In the genomic region with DNA sequence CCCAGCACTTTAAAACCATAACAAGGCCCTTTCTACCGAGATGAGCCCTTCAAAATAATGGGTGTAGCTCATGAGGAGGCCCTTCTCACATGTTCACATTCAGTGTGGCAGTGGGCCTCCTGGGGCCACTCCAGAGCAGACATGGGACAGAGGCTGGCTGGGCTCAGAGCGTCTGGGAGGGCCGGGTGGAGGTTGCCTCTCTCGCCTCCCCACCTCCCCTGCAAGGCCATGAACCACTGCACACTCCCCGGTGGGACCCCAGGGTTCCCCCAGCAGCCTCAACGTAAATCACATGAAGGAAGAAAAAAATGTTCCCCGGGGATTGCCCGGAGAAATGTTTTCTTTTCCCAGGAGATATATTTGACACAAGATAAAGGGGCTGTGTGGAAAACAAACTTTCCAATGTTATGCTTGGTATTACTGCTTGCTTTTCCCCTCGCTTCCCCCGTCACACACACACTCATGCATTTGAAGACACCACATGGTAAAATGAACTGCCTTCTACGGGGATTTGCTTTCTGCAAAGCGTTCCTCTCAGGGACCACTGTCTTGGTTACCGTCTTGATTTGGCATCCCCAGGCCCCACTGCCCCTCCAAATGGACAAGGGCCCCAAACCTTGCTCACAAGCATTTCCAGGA, we compare ENCODE assay signal across 17 cellular contexts.
A peak's percentile ranks its signal among the peaks of the same experiment; 100 is the strongest.
DNase-seq lines count a peak whose midpoint lies in the region; ATAC-seq and TF ChIP-seq lines count a peak whose summit lies in the region.
"Had no signal": no experiment of that assay in that cellular context is flagged by ENCODE, and none has a peak within 500 bp of the region (broad histone marks: within the 10 kb centered on the region; RNA-seq: fewer than 3 reads in every experiment).

No MANE protein-coding gene starts in this region.

- H3K9me3 Mint-ChIP-seq in activated B cell treated with CpG ODN at 0.5 μM for 24 hours (peaks cover 6% of the 10 kb centered on the region), nephron progenitor cell (peaks cover 34% of the 10 kb centered on the region)
- peaks cover 4 to 5% of the 10 kb centered on the region in 2 donors for H3K9me3 Mint-ChIP-seq in stimulated activated naive B cell treated with anti-CD40 and anti-IgM and Interleukin-4, amounts not matched to agents 10 μg/mL and 1 μg/mL and 100 μg/mL, for 72 hours
- peaks cover 2% of the 10 kb centered on the region for H3K9me3 Mint-ChIP-seq in activated CD4-positive, alpha-beta T cell treated with anti-CD3 and anti-CD28 coated beads for 36 hours (ENCODE audit: low read depth)

- H4K20me1 ChIP-seq in BLaER1 treated with 17β-estradiol and CSF1 and Interleukin-3, amounts not matched to agents 10 nM and 100 nM = no peaks in the 10 kb centered on the region
- no peaks in the 10 kb centered on the region for H4K20me1 ChIP-seq in OCI-LY7 (ENCODE audit: insufficient read depth, low read length)

- ATAC-seq in activated B cell treated with CpG ODN at 0.5 μM for 24 hours (ENCODE audit: low read depth) (peak; percentile 37), HG02588 (IDR thresholded peaks at IDR 0.05; ENCODE audit: unreplicated experiment) (no peak)
- ATAC-seq in stimulated activated naive B cell treated with anti-CD40 and anti-IgM and Interleukin-4, amounts not matched to agents 10 μg/mL and 1 μg/mL and 100 μg/mL, for 72 hours (replicated peaks) = peak; percentile 64 to 85
- no peak for ATAC-seq in activated CD4-positive, alpha-beta T cell treated with anti-CD3 and anti-CD28 coated beads for 36 hours

- 12 to 21% (median 12%) methylated on average over 13 of the region's 13 CpGs for WGBS in ovary, 3 donors

- BruUV-seq in OCI-LY7 (replicated peaks; lab: Mats Ljungman, UMichigan) = no TSS peak

- no peak overlapping the region for H2AFZ ChIP-seq in OCI-LY7 (ENCODE audit: low read length)

- H3K9me2 ChIP-seq in OCI-LY7 (ENCODE audit: insufficient read depth, low read length) = no peaks in the 10 kb centered on the region

- POLR2A ChIA-PET in activated B cell treated with CpG ODN at 0.5 μM for 24 hours (lab: Charles Lee) (no interaction called here), OCI-LY7 (lab: Charles Lee) (no interaction called here)
- POLR2A ChIA-PET in activated CD4-positive, alpha-beta T cell treated with anti-CD3 and anti-CD28 coated beads for 36 hours (lab: Charles Lee) = no interaction called here

- peak overlapping the region in 9 of 11 experiments; percentile 7 to 79 (median 62); a peak in 16 of 22 replicates for H3K4me2 ChIP-seq in BLaER1 treated with 17β-estradiol and CSF1 and Interleukin-3, amounts not matched to agents 10 nM and 100 nM
- no peak overlapping the region for H3K4me2 ChIP-seq in OCI-LY7 (ENCODE audit: low read length)

- no peak for TF ChIP-seq POLR2A in ovary (IDR thresholded peaks at IDR 0.05)

- H3K4me1 Mint-ChIP-seq in activated B cell treated with CpG ODN at 0.5 μM for 24 hours = peaks cover 7% of the 10 kb centered on the region
- H3K4me1 Mint-ChIP-seq in nephron progenitor cell = peaks cover 57% of the 10 kb centered on the region
- peaks cover 19 to 35% of the 10 kb centered on the region in 2 donors for H3K4me1 Mint-ChIP-seq in stimulated activated naive B cell treated with anti-CD40 and anti-IgM and Interleukin-4, amounts not matched to agents 10 μg/mL and 1 μg/mL and 100 μg/mL, for 72 hours
- H3K4me1 Mint-ChIP-seq in activated CD4-positive, alpha-beta T cell treated with anti-CD3 and anti-CD28 coated beads for 36 hours = peaks cover 7% of the 10 kb centered on the region
- H3K4me1 Mint-ChIP-seq: CD8-positive, alpha-beta memory T cell had no signal

- peaks cover 8% of the 10 kb centered on the region for H3K27me3 Mint-ChIP-seq in activated B cell treated with CpG ODN at 0.5 μM for 24 hours
- peaks cover 5% of the 10 kb centered on the region for H3K27me3 Mint-ChIP-seq in nephron progenitor cell (ENCODE audit: low read depth, poor library complexity)
- H3K27me3 Mint-ChIP-seq in stimulated activated naive B cell treated with anti-CD40 and anti-IgM and Interleukin-4, amounts not matched to agents 10 μg/mL and 1 μg/mL and 100 μg/mL, for 72 hours = peaks cover 11 to 15% of the 10 kb centered on the region in 2 donors
- H3K27me3 Mint-ChIP-seq in activated CD4-positive, alpha-beta T cell treated with anti-CD3 and anti-CD28 coated beads for 36 hours = no peaks in the 10 kb centered on the region
- H3K27me3 Mint-ChIP-seq: CD8-positive, alpha-beta memory T cell had no signal

- no peaks in the 10 kb centered on the region for H3K27me3 ChIP-seq in BLaER1 treated with 17β-estradiol and CSF1 and Interleukin-3, amounts not matched to agents 10 nM and 100 nM
- H3K27me3 ChIP-seq in ovary = no peaks in the 10 kb centered on the region

- no peak for DNase-seq in activated B cell treated with CpG ODN at 0.5 μM for 24 hours
- DNase-seq in nephron progenitor cell = peak; percentile 30
- peak; percentile 37 for DNase-seq in stimulated activated naive B cell treated with anti-CD40 and anti-IgM and Interleukin-4, amounts not matched to agents 10 μg/mL and 1 μg/mL and 100 μg/mL, for 72 hours
- DNase-seq in ovary = no peak
- DNase-seq in activated CD4-positive, alpha-beta T cell treated with anti-CD3 and anti-CD28 coated beads for 36 hours = no peak
- no peak for DNase-seq in OCI-LY7 (ENCODE audit: low spot score)
- DNase-seq: 8988T; C1 segment of cervical spinal cord; CD4-positive, CD25-positive, alpha-beta regulatory T cell; CD8-positive, alpha-beta memory T cell; COR-L47; DMS 273 treated with DMSO at 0.1 percent for 48 hours; DMS53; H9 had no signal

- TF ChIP-seq CTCF in activated B cell treated with CpG ODN at 0.5 μM for 24 hours (IDR thresholded peaks at IDR 0.05) (no peak), nephron progenitor cell (IDR thresholded peaks at IDR 0.05) (no peak), ovary (IDR thresholded peaks at IDR 0.05) (no peak), OCI-LY7 (conservative IDR thresholded peaks at IDR 0.05; ENCODE audit: low read length) (no peak)

- peaks cover 0 to 39% (median 22%) of the 10 kb centered on the region in 10 experiments; a peak in 15 of 20 replicates for H3K4me1 ChIP-seq in BLaER1 treated with 17β-estradiol and CSF1 and Interleukin-3, amounts not matched to agents 10 nM and 100 nM
- no peaks in the 10 kb centered on the region for H3K4me1 ChIP-seq in ovary (ENCODE audit: insufficient read depth)
- no peaks in the 10 kb centered on the region for H3K4me1 ChIP-seq in OCI-LY7 (ENCODE audit: insufficient read depth, low read length, poor library complexity, severe bottlenecking)

- no peaks in the 10 kb centered on the region for H3K36me3 Mint-ChIP-seq in activated B cell treated with CpG ODN at 0.5 μM for 24 hours (ENCODE audit: low read depth)
- peaks cover 4% of the 10 kb centered on the region for H3K36me3 Mint-ChIP-seq in nephron progenitor cell (ENCODE audit: low read depth)
- H3K36me3 Mint-ChIP-seq in stimulated activated naive B cell treated with anti-CD40 and anti-IgM and Interleukin-4, amounts not matched to agents 10 μg/mL and 1 μg/mL and 100 μg/mL, for 72 hours = peaks cover 0 to 7% of the 10 kb centered on the region in 2 donors
- no peaks in the 10 kb centered on the region for H3K36me3 Mint-ChIP-seq in activated CD4-positive, alpha-beta T cell treated with anti-CD3 and anti-CD28 coated beads for 36 hours (ENCODE audit: low read depth)

- peaks cover 0 to 11% (median 4%) of the 10 kb centered on the region in 11 experiments; a peak in 5 of 22 replicates for H3K9me3 ChIP-seq in BLaER1 treated with 17β-estradiol and CSF1 and Interleukin-3, amounts not matched to agents 10 nM and 100 nM (replicated peaks in 1 of 11)
- H3K9me3 ChIP-seq in ovary = no peaks in the 10 kb centered on the region
- H3K9me3 ChIP-seq in OCI-LY7 (ENCODE audit: low read length) = no peaks in the 10 kb centered on the region

- H3K79me2 ChIP-seq in OCI-LY7 (ENCODE audit: insufficient read depth, low read depth, low read length) = no peaks in the 10 kb centered on the region

- intact Hi-C loops in activated B cell treated with CpG ODN at 0.5 μM for 24 hours (cut with micrococcal nuclease) = no loop called here
- intact Hi-C loops in ovary (cut with DNase I) = no loop called here
- intact Hi-C loops in activated CD4-positive, alpha-beta T cell treated with anti-CD3 and anti-CD28 coated beads for 36 hours (cut with DNase I, micrococcal nuclease) = no loop called here
- intact Hi-C loops in OCI-LY7 (cut with micrococcal nuclease; ENCODE audit: unreplicated experiment) = no loop called here

- no peak for TF ChIP-seq EP300 in ovary (IDR thresholded peaks at IDR 0.05)

- H3K36me3 ChIP-seq in BLaER1 treated with 17β-estradiol and CSF1 and Interleukin-3, amounts not matched to agents 10 nM and 100 nM = no peaks in the 10 kb centered on the region
- H3K36me3 ChIP-seq in ovary = no peaks in the 10 kb centered on the region
- H3K36me3 ChIP-seq in OCI-LY7 (ENCODE audit: insufficient read depth, low read length) = no peaks in the 10 kb centered on the region

- no peak overlapping the region for H3K4me3 ChIP-seq in BLaER1 treated with 17β-estradiol and CSF1 and Interleukin-3, amounts not matched to agents 10 nM and 100 nM
- H3K4me3 ChIP-seq in ovary (no peak overlapping the region), OCI-LY7 (ENCODE audit: low read depth, low read length, poor library complexity, severe bottlenecking) (no peak overlapping the region)

- CTCF ChIA-PET in activated B cell treated with CpG ODN at 0.5 μM for 24 hours (lab: Charles Lee) = no interaction called here
- CTCF ChIA-PET in activated CD4-positive, alpha-beta T cell treated with anti-CD3 and anti-CD28 coated beads for 36 hours (lab: Charles Lee) = interaction anchor here (0.8 kb wide), 1 partner anchor 36 kb away, joined by 3 read pairs; no protein-coding TSS in a partner anchor
- CTCF ChIA-PET in OCI-LY7 (lab: Charles Lee; ENCODE audit: unreplicated experiment) = no interaction called here

- no peak overlapping the region for H3K27ac ChIP-seq in BLaER1 treated with 17β-estradiol and CSF1 and Interleukin-3, amounts not matched to agents 10 nM and 100 nM
- H3K27ac ChIP-seq in ovary = no peak overlapping the region
- no peak overlapping the region for H3K27ac ChIP-seq in OCI-LY7 (ENCODE audit: low read depth, low read length, poor library complexity, severe bottlenecking)
- H3K27ac ChIP-seq: HL-60 had no signal

- H3K9ac ChIP-seq in BLaER1 treated with 17β-estradiol and CSF1 and Interleukin-3, amounts not matched to agents 10 nM and 100 nM = no peak overlapping the region

- no peak overlapping the region for H3K4me3 Mint-ChIP-seq in activated B cell treated with CpG ODN at 0.5 μM for 24 hours
- H3K4me3 Mint-ChIP-seq in nephron progenitor cell = no peak overlapping the region
- H3K4me3 Mint-ChIP-seq in stimulated activated naive B cell treated with anti-CD40 and anti-IgM and Interleukin-4, amounts not matched to agents 10 μg/mL and 1 μg/mL and 100 μg/mL, for 72 hours = peak overlapping the region in 1 of 2 donors; percentile 51
- no peak overlapping the region for H3K4me3 Mint-ChIP-seq in activated CD4-positive, alpha-beta T cell treated with anti-CD3 and anti-CD28 coated beads for 36 hours
- H3K4me3 Mint-ChIP-seq: CD4-positive, CD25-positive, alpha-beta regulatory T cell; CD8-positive, alpha-beta memory T cell; H9 had no signal

- H3K27ac Mint-ChIP-seq in activated B cell treated with CpG ODN at 0.5 μM for 24 hours (peak overlapping the region; percentile 12), nephron progenitor cell (peak overlapping the region; percentile 83)
- peak overlapping the region; percentile 78 for H3K27ac Mint-ChIP-seq in stimulated activated naive B cell treated with anti-CD40 and anti-IgM and Interleukin-4, amounts not matched to agents 10 μg/mL and 1 μg/mL and 100 μg/mL, for 72 hours
- H3K27ac Mint-ChIP-seq in activated CD4-positive, alpha-beta T cell treated with anti-CD3 and anti-CD28 coated beads for 36 hours = no peak overlapping the region
- H3K27ac Mint-ChIP-seq: CD4-positive, CD25-positive, alpha-beta regulatory T cell; CD8-positive, alpha-beta memory T cell; H9 had no signal

Comparison
In these comparisons a context has a peak if more than half of its experiments do, and no peak if none do; other contexts are left out.
1. ATAC-seq: peak in activated B cell treated with CpG ODN at 0.5 μM for 24 hours (single experiment) and stimulated activated naive B cell treated with anti-CD40 and anti-IgM and Interleukin-4, amounts not matched to agents 10 μg/mL and 1 μg/mL and 100 μg/mL, for 72 hours (2 of 2); none in activated CD4-positive, alpha-beta T cell treated with anti-CD3 and anti-CD28 coated beads for 36 hours (single experiment) and HG02588 (single experiment).
2. DNase-seq: peak in nephron progenitor cell (single experiment) and stimulated activated naive B cell treated with anti-CD40 and anti-IgM and Interleukin-4, amounts not matched to agents 10 μg/mL and 1 μg/mL and 100 μg/mL, for 72 hours (single experiment); none in activated B cell treated with CpG ODN at 0.5 μM for 24 hours (single experiment), ovary (0 of 5), activated CD4-positive, alpha-beta T cell treated with anti-CD3 and anti-CD28 coated beads for 36 hours (single experiment) and OCI-LY7 (single experiment).